Comparison of ENCODE assay signal across 8 cellular contexts in genomic region chr21:42199488-42200463, GRCh38. TPM values are rescaled to one million over a fixed set of nuclear protein-coding genes. Genes with fewer than 3 reads are reported as not detected.
DNase-seq lines count a peak whose midpoint lies in the region; ATAC-seq and TF ChIP-seq lines count a peak whose summit lies in the region.

No MANE protein-coding gene starts in this region.

- no peak for DNase-seq in activated T-cell treated with anti-CD3 and anti-CD28 coated beads, Interleukin-2, amount 50 U/mL, for 24 hours
- no peak for DNase-seq in activated T-cell treated with anti-CD3 and anti-CD28 coated beads, Interleukin-2, amount 50 U/mL, for 48 hours
- DNase-seq in PC-3, result peak; percentile 49
- DNase-seq in endothelial cell (ENCODE audit: low spot score), result no peak
- DNase-seq in sciatic nerve (ENCODE audit: low spot score), result no peak
- no peak for DNase-seq in SK-N-DZ (ENCODE audit: low spot score)

- no peak overlapping the region for H3K9ac ChIP-seq in PC-3 (ENCODE audit: low read length)

- H3K9me3 Mint-ChIP-seq in activated T-cell treated with anti-CD3 and anti-CD28 coated beads, Interleukin-2, amount 50 U/mL, for 24 hours, result no peaks in the 10 kb centered on the region
- no peaks in the 10 kb centered on the region for H3K9me3 Mint-ChIP-seq in endothelial cell (ENCODE audit: unreplicated experiment)

- no peaks in the 10 kb centered on the region for H3K27me3 ChIP-seq in PC-3 (ENCODE audit: low read length)

- no peaks in the 10 kb centered on the region for H3K9me2 ChIP-seq in PC-3 (replicated peaks; ENCODE audit: low read length)

- intact Hi-C loops in PC-3 (cut with micrococcal nuclease), result no loop called here
- intact Hi-C loops in sciatic nerve (cut with DNase I), result no loop called here

- H3K27ac ChIP-seq in PC-3 (ENCODE audit: low read length), result no peak overlapping the region

- H3K4me1 Mint-ChIP-seq in activated T-cell treated with anti-CD3 and anti-CD28 coated beads, Interleukin-2, amount 50 U/mL, for 24 hours (ENCODE audit: low read depth), result peaks cover 53% of the 10 kb centered on the region
- H3K4me1 Mint-ChIP-seq in endothelial cell (ENCODE audit: unreplicated experiment), result peaks cover 9% of the 10 kb centered on the region

- no peaks in the 10 kb centered on the region for H3K9me3 ChIP-seq in PC-3 (ENCODE audit: low read length)

- no peaks in the 10 kb centered on the region for H3F3A ChIP-seq in PC-3 (ENCODE audit: low read length, unreplicated experiment)

- peak overlapping the region; percentile 72 for H3K27ac Mint-ChIP-seq in activated T-cell treated with anti-CD3 and anti-CD28 coated beads, Interleukin-2, amount 50 U/mL, for 24 hours
- H3K27ac Mint-ChIP-seq in endothelial cell (ENCODE audit: unreplicated experiment), result peak overlapping the region; percentile 78

- no peaks in the 10 kb centered on the region for H3K79me2 ChIP-seq in PC-3 (ENCODE audit: low read length)

- H3K4me3 ChIP-seq in PC-3 (ENCODE audit: low read length), result no peak overlapping the region

- no TSS peak for BruUV-seq in PC-3 (replicated peaks; lab: Mats Ljungman, UMichigan)

- H2AFZ ChIP-seq in PC-3 (ENCODE audit: low read length), result no peak overlapping the region

- ATAC-seq in PC-3 (peak; percentile 67), sciatic nerve (peak; percentile 90), GM18520 (IDR thresholded peaks at IDR 0.05; ENCODE audit: unreplicated experiment) (no peak), HG02678 (IDR thresholded peaks at IDR 0.05; ENCODE audit: unreplicated experiment) (no peak)

- H4K20me1 ChIP-seq in PC-3 (ENCODE audit: low read length), result no peaks in the 10 kb centered on the region

- H3K4me2 ChIP-seq in PC-3 (ENCODE audit: low read length), result peak overlapping the region; percentile 16; the same call in 1 of the 2 replicates

- no peak for TF ChIP-seq CTCF in PC-3 (conservative IDR thresholded peaks at IDR 0.05; ENCODE audit: low read depth, low read length)
- no peak for TF ChIP-seq CTCF in endothelial cell (IDR thresholded peaks at IDR 0.05; ENCODE audit: unreplicated experiment)

- POLR2A ChIA-PET in PC-3 (lab: Charles Lee; ENCODE audit: unreplicated experiment), result interaction anchor here (0.6 kb wide), 1 partner anchor 252 kb away, joined by 3 read pairs; no protein-coding TSS in a partner anchor

- H3K4me1 ChIP-seq in PC-3 (ENCODE audit: insufficient read depth, low read length), result peaks cover 13% of the 10 kb centered on the region

- no peaks in the 10 kb centered on the region for H3K36me3 ChIP-seq in PC-3 (ENCODE audit: low read depth, low read length)

- no peak overlapping the region for H3K4me3 Mint-ChIP-seq in activated T-cell treated with anti-CD3 and anti-CD28 coated beads, Interleukin-2, amount 50 U/mL, for 24 hours
- no peak overlapping the region for H3K4me3 Mint-ChIP-seq in endothelial cell (ENCODE audit: unreplicated experiment)

- CTCF ChIA-PET in PC-3 (lab: Charles Lee), result interaction anchor here (0.6 kb wide), 1 partner anchor 47 kb away, joined by 3 read pairs; no protein-coding TSS in a partner anchor

- no peaks in the 10 kb centered on the region for H3K27me3 Mint-ChIP-seq in activated T-cell treated with anti-CD3 and anti-CD28 coated beads, Interleukin-2, amount 50 U/mL, for 24 hours
- peaks cover 5% of the 10 kb centered on the region for H3K27me3 Mint-ChIP-seq in endothelial cell (ENCODE audit: unreplicated experiment)

- no peaks in the 10 kb centered on the region for H3K36me3 Mint-ChIP-seq in activated T-cell treated with anti-CD3 and anti-CD28 coated beads, Interleukin-2, amount 50 U/mL, for 24 hours (ENCODE audit: low read depth)
- no peaks in the 10 kb centered on the region for H3K36me3 Mint-ChIP-seq in endothelial cell (ENCODE audit: low read depth, unreplicated experiment)

RNA-seq across cellular contexts. Expression of gene ABCG1, which starts 19.2 kb away (rescaled TPM):
- total RNA-seq in PC-3 (2014; rRNA removed), result 0.66 and 2.0 TPM in 2 replicates
- 48.9 TPM for total RNA-seq in endothelial cell (ENCODE audit: unreplicated experiment)
- 44.2 TPM for total RNA-seq in sciatic nerve
- 0.09 and 0.12 TPM in 2 replicates for polyA plus RNA-seq in SK-N-DZ (2014; cell fraction: cytosol; rRNA removed)
- not detected in 2 replicates for polyA plus RNA-seq in SK-N-DZ (2014; cell fraction: nucleus; rRNA removed)

Comparison
In these comparisons a context has a peak if more than half of its experiments do, and no peak if none do; other contexts are left out.
1. ATAC-seq: peak in PC-3 (single experiment) and sciatic nerve (single experiment); none in GM18520 (single experiment) and HG02678 (single experiment).
2. RNA of gene ABCG1, which starts 19.2 kb away (total RNA-seq): 48.9 TPM in endothelial cell (single experiment) and 44.2 TPM in sciatic nerve (single experiment); 0.66 to 2.0 TPM in PC-3; every median in the first group is over 10 times any median in the second.